ENCODE assay signal across 9 cellular contexts in genomic region chr2:74551942-74552913, GRCh38. TPM values are rescaled to one million over a fixed set of nuclear protein-coding genes. Genes with fewer than 3 reads are reported as not detected.
DNase-seq lines count a peak whose midpoint lies in the region; ATAC-seq, FAIRE-seq and TF ChIP-seq lines count a peak whose summit lies in the region.
"Had no signal": no experiment of that assay in that cellular context is flagged by ENCODE, and none has a peak within 500 bp of the region (broad histone marks: within the 10 kb centered on the region; RNA-seq: fewer than 3 reads in every experiment).

No MANE protein-coding gene starts in this region.

- TF ChIP-seq RAD21 in GM12878 (IDR thresholded peaks at IDR 0.05; ENCODE audit: insufficient read depth, low read depth, low read length) (no peak), neural cell (conservative IDR thresholded peaks at IDR 0.05) (no peak)

- H3K79me2 ChIP-seq in GM12878 (ENCODE audit: control insufficient read depth, insufficient read depth, low read length) (peaks cover 90% of the 10 kb centered on the region), neural cell (replicated peaks; ENCODE audit: insufficient read depth, low read length) (no peaks in the 10 kb centered on the region)

- peaks cover 33% of the 10 kb centered on the region for H3K4me1 ChIP-seq in GM12878 (ENCODE audit: control insufficient read depth, insufficient read depth, low read length)

- TF ChIP-seq EP300 in GM12878 (IDR thresholded peaks at IDR 0.05; ENCODE audit: borderline replicate concordance in 1 of 2, control insufficient read depth in 1 of 2, low read depth in 2 of 2, low read length in 2 of 2) = no peak; a peak in 1 of 4 replicates
- no peak for TF ChIP-seq EP300 in neural cell (conservative IDR thresholded peaks at IDR 0.05; ENCODE audit: poor library complexity, severe bottlenecking)

- H3K27ac ChIP-seq in GM12878 (ENCODE audit: control insufficient read depth, insufficient read depth) (peak overlapping the region; percentile 93), neural cell (ENCODE audit: low read length) (no peak overlapping the region)
- H3K27ac ChIP-seq: SK-N-MC, suprapubic skin had no signal

- TF ChIP-seq POLR2A in GM12878 (IDR thresholded peaks at IDR 0.05; ENCODE audit: low read depth, low read length) = peak; percentile 28; the same call in 1 of the 2 replicates

- peak overlapping the region; percentile 43 for H2AFZ ChIP-seq in GM12878 (ENCODE audit: control insufficient read depth, low read depth, low read length)
- no peak overlapping the region for H2AFZ ChIP-seq in neural cell (ENCODE audit: low read depth, low read length)

- H3K9me2 ChIP-seq in neural cell (ENCODE audit: insufficient read depth, low read length) = no peaks in the 10 kb centered on the region

- POLR2A ChIA-PET in GM12878 (lab: Charles Lee) = interaction anchor here (1.3 to 17.8 kb wide), 5 partner anchors 13 to 102 kb away, joined by 3 to 441 read pairs (median 9); partner anchors contain the start of genes AUP1, HTRA2, PCGF1 and SEMA4F

- peak; percentile 38 for ATAC-seq in GM12878
- no peak for ATAC-seq in HG03045 (IDR thresholded peaks at IDR 0.05; ENCODE audit: unreplicated experiment)
- no peak for ATAC-seq in GM19328 (IDR thresholded peaks at IDR 0.05; ENCODE audit: unreplicated experiment)

- WGBS in GM12878 (ENCODE audit: insufficient coverage, insufficient replicate concordance, low lambda C conversion rate, missing lambda C conversion rate) = under 1% methylated on average over 21 of the region's 21 CpGs

- peak overlapping the region; percentile 95 for H3K4me3 ChIP-seq in GM12878
- peak overlapping the region; percentile 81 for H3K4me3 ChIP-seq in neural cell (ENCODE audit: low read length)
- H3K4me3 ChIP-seq: SK-N-MC had no signal

- in situ Hi-C loops in GM12878 (cut with MboI) = no loop called here

- intact Hi-C loops in GM12878 (cut with micrococcal nuclease; ENCODE audit: unreplicated experiment) = loop anchor here (2.0 kb wide), 1 partner anchor 33 kb away; no protein-coding TSS in a partner anchor

- CTCF ChIA-PET in GM12878 (lab: Yijun Ruan, JAX) = interaction anchor here (0.6 to 14.3 kb wide), 8 partner anchors 10 to 43 kb away, joined by 4 to 115 read pairs (median 8); partner anchors contain the start of genes AUP1, DQX1 and HTRA2

- TF ChIP-seq CTCF in GM12878 (IDR thresholded peaks at IDR 0.05 in 2 of 3, conservative IDR thresholded peaks at IDR 0.05 in 1 of 3; ENCODE audit: control insufficient read depth in 2 of 3, extremely low read depth in 1 of 3, insufficient read depth in 1 of 3, low read depth in 3 of 3, low read length in 3 of 3) (no peak), neural cell (IDR thresholded peaks at IDR 0.05; ENCODE audit: poor library complexity, severe bottlenecking) (no peak)

- H3K27me3 ChIP-seq in GM12878 (replicated peaks in 1 of 2; ENCODE audit: control insufficient read depth in 2 of 2, insufficient read depth in 2 of 2, low read length in 1 of 2) (no peaks in the 10 kb centered on the region), neural cell (ENCODE audit: insufficient read depth, low read depth, low read length) (peaks cover 52% of the 10 kb centered on the region)

- H4K20me1 ChIP-seq in GM12878 (ENCODE audit: control insufficient read depth, insufficient read depth) (no peaks in the 10 kb centered on the region), neural cell (ENCODE audit: insufficient read depth) (no peaks in the 10 kb centered on the region)

- peak overlapping the region; percentile 95 for H3K4me2 ChIP-seq in GM12878 (ENCODE audit: control insufficient read depth, insufficient read depth)
- H3K4me2 ChIP-seq in neural cell (ENCODE audit: low read length) = peak overlapping the region; percentile 48

- RAD21 ChIA-PET in GM12878 (lab: Charles Lee; ENCODE audit: unreplicated experiment) = interaction anchor here (1.8 to 8.6 kb wide), 6 partner anchors 12 to 71 kb away, joined by 5 to 96 read pairs (median 38); partner anchors contain the start of genes AUP1 and HTRA2

- H3K9me3 ChIP-seq in GM12878 (replicated peaks; ENCODE audit: control insufficient read depth, insufficient read depth, low read length) = no peaks in the 10 kb centered on the region; the same call in 2 of the 3 replicates
- no peaks in the 10 kb centered on the region for H3K9me3 ChIP-seq in neural cell (ENCODE audit: low read length)
- H3K9me3 ChIP-seq: suprapubic skin had no signal

- peak overlapping the region; percentile 96 for H3K9ac ChIP-seq in GM12878 (ENCODE audit: control insufficient read depth, insufficient read depth, low read length)
- H3K9ac ChIP-seq in neural cell (ENCODE audit: low read length) = no peak overlapping the region

- SMC1A ChIA-PET in GM12878 (lab: Charles Lee; ENCODE audit: uncharacterized antibody, unreplicated experiment) = interaction anchor here (0.5 to 6.8 kb wide), 10 partner anchors 13 to 144 kb away, joined by 3 to 106 read pairs (median 16); partner anchors contain the start of genes AUP1, HTRA2 and PCGF1

- H3K36me3 ChIP-seq in GM12878 (ENCODE audit: control insufficient read depth in 2 of 2, insufficient read depth in 2 of 2, low read length in 1 of 2) (peaks cover 1 to 6% of the 10 kb centered on the region in 2 experiments; a peak in 2 of 4 replicates), neural cell (ENCODE audit: insufficient read depth, low read length) (no peaks in the 10 kb centered on the region)
- H3K36me3 ChIP-seq: suprapubic skin had no signal

- peak; percentile 44 for DNase-seq in GDM1 (lab: John Stamatoyannopoulos, UW)
- no peak for DNase-seq in GM19239 (ENCODE audit: insufficient read length, low spot score)
- DNase-seq in GM12878 (ENCODE audit: low read depth, low spot score) = no peak
- no peak for DNase-seq in DMS53 (lab: John Stamatoyannopoulos, UW)

- no TSS peak for BruUV-seq in GM12878 (replicated peaks; lab: Mats Ljungman, UMichigan)

- FAIRE-seq in GM19239 (lab: Jason Lieb, UNC) (peak; percentile 28), GM12878 (lab: Jason Lieb, UNC) (no peak)

- no peaks in the 10 kb centered on the region for H3F3A ChIP-seq in neural cell (ENCODE audit: insufficient read depth, low read length, poor library complexity, severe bottlenecking)

RNA-seq across cellular contexts. Expression of gene LOXL3, which starts 1.5 kb away (rescaled TPM):
- 28.1 and 32.7 TPM in 2 replicates for total RNA-seq in GM12878 (2013; cell fraction: nucleolus; rRNA removed)
- total RNA-seq in GM12878 (2014; rRNA removed) = 19.4 and 22.2 TPM in 2 replicates
- 11.9 TPM in 2 replicates for total RNA-seq in GM12878 (2014; rRNA removed; fragmentation: Illumina TruSeq; extraction: Trizol)
- total RNA-seq in GM12878 (2021) = 25.1 and 29.0 TPM in 2 replicates
- polyA plus RNA-seq in GM12878 (2011; ENCODE audit: low read depth) = 6.5 TPM
- 37.6 and 40.9 TPM in 2 replicates for polyA plus RNA-seq in GM12878 (2011; rRNA removed)
- 50.1 and 55.1 TPM in 2 replicates for polyA plus RNA-seq in GM12878 (2011; cell fraction: cytosol; rRNA removed)
- polyA plus RNA-seq in GM12878 (2011; cell fraction: nucleus; rRNA removed) = 99.3 and 126 TPM in 2 replicates
- polyA plus RNA-seq in GM12878 (2012) = 13.4 and 15.8 TPM in 2 replicates
- polyA plus RNA-seq in GM12878 (2014; fragmentation: Illumina TruSeq; extraction: Trizol) = 16.2 and 16.6 TPM in 2 replicates
- polyA plus RNA-seq in GM12878 (2014; fragmentation: Nextera tagmentation; extraction: Ambion mirVana) = 1 to 10 TPM; 6.2 to 6.7 TPM
- polyA plus RNA-seq in GM12878 (2014; rRNA removed) = 32.8 and 33.3 TPM in 2 replicates
- 10 to 100 TPM; 27.3 to 31.2 TPM for polyA plus RNA-seq in GM12878 (2016; fragmentation: Nextera tagmentation; extraction: Ambion mirVana)
- 35.9 and 53.6 TPM in 2 replicates for polyA minus RNA-seq in GM12878 (2011; rRNA and poly(A)+ RNA removed)
- 12.8 and 14.6 TPM in 2 replicates for polyA minus RNA-seq in GM12878 (2011; cell fraction: cytosol; rRNA and poly(A)+ RNA removed)
- 21.5 and 28.7 TPM in 2 replicates for polyA minus RNA-seq in GM12878 (2011; cell fraction: nucleus; rRNA and poly(A)+ RNA removed)
- 17.1 and 20.1 TPM in 2 replicates for polyA plus RNA-seq in neural cell
- 5.4 and 6.1 TPM in 2 replicates for polyA minus RNA-seq in neural cell

RNA-seq across cellular contexts. Expression of gene DOK1, which starts 2.3 kb away (rescaled TPM):
- 32.8 and 37.1 TPM in 2 replicates for total RNA-seq in GM12878 (2013; cell fraction: nucleolus; rRNA removed)
- total RNA-seq in GM12878 (2014; rRNA removed) (90.7 and 104 TPM in 2 replicates), GM12878 (2014; rRNA removed; fragmentation: Illumina TruSeq; extraction: Trizol) (28.3 and 31.0 TPM in 2 replicates), GM12878 (2021) (82.2 and 91.5 TPM in 2 replicates)
- polyA plus RNA-seq in GM12878 (2011; ENCODE audit: low read depth) = 17.7 TPM
- polyA plus RNA-seq in GM12878 (2011; rRNA removed) (17.6 and 30.8 TPM in 2 replicates), GM12878 (2014; fragmentation: Illumina TruSeq; extraction: Trizol) (13.3 and 40.3 TPM in 2 replicates), GM12878 (2014; fragmentation: Nextera tagmentation; extraction: Ambion mirVana) (1 to 10 TPM; 1.4 to 6.3 TPM), GM12878 (2014; rRNA removed) (79.1 and 99.6 TPM in 2 replicates), GM12878 (2016; fragmentation: Nextera tagmentation; extraction: Ambion mirVana) (10 to 100 TPM; 81.6 to 89.4 TPM), neural cell (0.30 and 0.79 TPM in 2 replicates)
- polyA plus RNA-seq in GM12878 (2011; cell fraction: cytosol; rRNA removed) = 38.2 and 54.7 TPM in 2 replicates
- polyA plus RNA-seq in GM12878 (2011; cell fraction: nucleus; rRNA removed) = 79.5 and 102 TPM in 2 replicates
- polyA plus RNA-seq in GM12878 (2012) = 45.5 and 50.5 TPM in 2 replicates
- polyA minus RNA-seq in GM12878 (2011; rRNA and poly(A)+ RNA removed) = 19.7 and 49.8 TPM in 2 replicates
- 18.7 and 22.8 TPM in 2 replicates for polyA minus RNA-seq in GM12878 (2011; cell fraction: cytosol; rRNA and poly(A)+ RNA removed)
- 38.7 and 57.0 TPM in 2 replicates for polyA minus RNA-seq in GM12878 (2011; cell fraction: nucleus; rRNA and poly(A)+ RNA removed)
- polyA minus RNA-seq in neural cell = 0.97 and 1.5 TPM in 2 replicates

RNA-seq across cellular contexts. Expression of gene HTRA2, which starts 22.5 kb away (rescaled TPM):
- total RNA-seq in GM12878 (2013; cell fraction: nucleolus; rRNA removed) = 41.0 and 54.6 TPM in 2 replicates
- total RNA-seq in GM12878 (2014; rRNA removed) (73.9 and 77.4 TPM in 2 replicates), GM12878 (2014; rRNA removed; fragmentation: Illumina TruSeq; extraction: Trizol) (48.7 and 51.8 TPM in 2 replicates), GM12878 (2021) (62.2 and 64.5 TPM in 2 replicates)
- 24.0 TPM for polyA plus RNA-seq in GM12878 (2011; ENCODE audit: low read depth)
- polyA plus RNA-seq in GM12878 (2011; rRNA removed) (34.3 and 46.9 TPM in 2 replicates), GM12878 (2014; fragmentation: Illumina TruSeq; extraction: Trizol) (39.7 and 45.1 TPM in 2 replicates), GM12878 (2014; fragmentation: Nextera tagmentation; extraction: Ambion mirVana) (10 to 100 TPM; 42.3 to 46.4 TPM), GM12878 (2014; rRNA removed) (68.3 and 70.5 TPM in 2 replicates), GM12878 (2016; fragmentation: Nextera tagmentation; extraction: Ambion mirVana) (10 to 100 TPM; 60.6 to 61.4 TPM), neural cell (126 and 141 TPM in 2 replicates)
- 68.5 and 72.9 TPM in 2 replicates for polyA plus RNA-seq in GM12878 (2011; cell fraction: cytosol; rRNA removed)
- 110 and 113 TPM in 2 replicates for polyA plus RNA-seq in GM12878 (2011; cell fraction: nucleus; rRNA removed)
- polyA plus RNA-seq in GM12878 (2012) = 41.1 and 51.2 TPM in 2 replicates
- polyA minus RNA-seq in GM12878 (2011; rRNA and poly(A)+ RNA removed) = 47.2 and 71.4 TPM in 2 replicates
- polyA minus RNA-seq in GM12878 (2011; cell fraction: cytosol; rRNA and poly(A)+ RNA removed) = 13.1 and 14.5 TPM in 2 replicates
- 44.7 and 56.4 TPM in 2 replicates for polyA minus RNA-seq in GM12878 (2011; cell fraction: nucleus; rRNA and poly(A)+ RNA removed)
- 53.6 and 55.3 TPM in 2 replicates for polyA minus RNA-seq in neural cell

RNA-seq across cellular contexts. Expression of gene AUP1, which starts 22.7 kb away (rescaled TPM):
- total RNA-seq in GM12878 (2013; cell fraction: nucleolus; rRNA removed) = 142 and 147 TPM in 2 replicates
- total RNA-seq in GM12878 (2014; rRNA removed) (151 and 152 TPM in 2 replicates), GM12878 (2014; rRNA removed; fragmentation: Illumina TruSeq; extraction: Trizol) (104 and 107 TPM in 2 replicates), GM12878 (2021) (127 and 128 TPM in 2 replicates)
- 55.2 TPM for polyA plus RNA-seq in GM12878 (2011; ENCODE audit: low read depth)
- polyA plus RNA-seq in GM12878 (2011; rRNA removed) (71.4 and 106 TPM in 2 replicates), GM12878 (2014; fragmentation: Illumina TruSeq; extraction: Trizol) (137 and 147 TPM in 2 replicates), GM12878 (2014; fragmentation: Nextera tagmentation; extraction: Ambion mirVana) (10 to 100 TPM; 39.1 to 56.5 TPM), GM12878 (2014; rRNA removed) (212 and 215 TPM in 2 replicates), GM12878 (2016; fragmentation: Nextera tagmentation; extraction: Ambion mirVana) (100 to 1,000 TPM; 187 to 204 TPM), neural cell (153 and 163 TPM in 2 replicates)
- 160 and 189 TPM in 2 replicates for polyA plus RNA-seq in GM12878 (2011; cell fraction: cytosol; rRNA removed)
- polyA plus RNA-seq in GM12878 (2011; cell fraction: nucleus; rRNA removed) = 745 and 873 TPM in 2 replicates
- polyA plus RNA-seq in GM12878 (2012) = 109 and 110 TPM in 2 replicates
- 80.1 and 134 TPM in 2 replicates for polyA minus RNA-seq in GM12878 (2011; rRNA and poly(A)+ RNA removed)
- 40.2 and 55.4 TPM in 2 replicates for polyA minus RNA-seq in GM12878 (2011; cell fraction: cytosol; rRNA and poly(A)+ RNA removed)
- polyA minus RNA-seq in GM12878 (2011; cell fraction: nucleus; rRNA and poly(A)+ RNA removed) = 167 and 238 TPM in 2 replicates
- polyA minus RNA-seq in neural cell = 48.7 and 48.9 TPM in 2 replicates

RNA-seq across cellular contexts. Expression of gene DQX1, which starts 26.2 kb away (rescaled TPM):
- 1.8 and 2.2 TPM in 2 replicates for total RNA-seq in GM12878 (2013; cell fraction: nucleolus; rRNA removed)
- 0.34 and 1.2 TPM in 2 replicates for total RNA-seq in GM12878 (2014; rRNA removed)
- 0.67 and 0.78 TPM in 2 replicates for total RNA-seq in GM12878 (2014; rRNA removed; fragmentation: Illumina TruSeq; extraction: Trizol)
- total RNA-seq in GM12878 (2021) = 0.85 and 0.98 TPM in 2 replicates
- 1.1 TPM for polyA plus RNA-seq in GM12878 (2011; ENCODE audit: low read depth)
- 0.46 and 0.87 TPM in 2 replicates for polyA plus RNA-seq in GM12878 (2011; rRNA removed)
- polyA plus RNA-seq in GM12878 (2011; cell fraction: cytosol; rRNA removed) = 0.60 and 0.79 TPM in 2 replicates
- 7.3 and 10.0 TPM in 2 replicates for polyA plus RNA-seq in GM12878 (2011; cell fraction: nucleus; rRNA removed)
- polyA plus RNA-seq in GM12878 (2012) = 1.2 TPM in 2 replicates
- 0.96 and 1.7 TPM in 2 replicates for polyA plus RNA-seq in GM12878 (2014; fragmentation: Illumina TruSeq; extraction: Trizol)
- under 1 TPM; 0.63 to 0.73 TPM for polyA plus RNA-seq in GM12878 (2014; fragmentation: Nextera tagmentation; extraction: Ambion mirVana)
- 1.5 and 1.6 TPM in 2 replicates for polyA plus RNA-seq in GM12878 (2014; rRNA removed)
- 1 to 10 TPM; 1.1 to 2.1 TPM for polyA plus RNA-seq in GM12878 (2016; fragmentation: Nextera tagmentation; extraction: Ambion mirVana)
- 0.46 and 1.0 TPM in 2 replicates for polyA minus RNA-seq in GM12878 (2011; rRNA and poly(A)+ RNA removed)
- polyA minus RNA-seq in GM12878 (2011; cell fraction: cytosol; rRNA and poly(A)+ RNA removed) = not detected in 2 replicates
- 1.9 and 2.1 TPM in 2 replicates for polyA minus RNA-seq in GM12878 (2011; cell fraction: nucleus; rRNA and poly(A)+ RNA removed)
- 0.59 and 0.78 TPM in 2 replicates for polyA plus RNA-seq in neural cell
- polyA minus RNA-seq in neural cell = 0.35 and 0.49 TPM in 2 replicates
